ENCODE assay signal across 21 cellular contexts in the genomic region with DNA sequence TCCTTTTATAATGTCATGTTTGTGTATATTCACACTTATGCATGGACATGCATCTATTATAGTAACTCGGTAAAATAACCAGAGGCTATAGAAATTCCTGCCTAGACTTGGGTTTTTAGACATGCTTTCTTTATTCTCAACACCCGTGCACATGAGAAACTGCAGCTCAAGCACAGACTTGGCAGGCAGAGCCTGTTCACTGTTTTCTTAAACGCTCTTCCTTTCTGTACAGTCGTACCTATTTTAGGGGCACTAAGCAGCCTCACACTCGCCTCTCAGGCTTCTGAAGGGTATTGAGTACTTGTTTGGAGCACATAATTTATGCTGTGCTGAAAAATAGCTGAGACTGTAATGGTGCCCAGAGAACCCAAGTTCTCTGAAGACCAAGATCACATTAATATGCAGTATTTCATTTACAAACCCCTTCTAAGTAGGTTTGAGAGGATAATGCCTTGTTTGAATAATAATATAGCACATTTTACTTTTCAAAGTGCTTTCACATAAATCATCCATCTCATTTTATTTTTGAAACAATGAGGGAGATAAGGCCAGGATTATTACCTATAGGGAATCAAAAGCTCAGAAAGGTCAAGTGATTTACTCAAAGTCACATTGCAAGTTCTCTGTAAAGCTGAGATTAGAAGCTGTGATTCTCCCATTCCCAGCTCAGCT.
DNase-seq lines count a peak whose midpoint lies in the region; ATAC-seq, FAIRE-seq and TF ChIP-seq lines count a peak whose summit lies in the region.
"Had no signal": no experiment of that assay in that cellular context is flagged by ENCODE, and none has a peak within 500 bp of the region (broad histone marks: within the 10 kb centered on the region; RNA-seq: fewer than 3 reads in every experiment).

No MANE protein-coding gene starts in this region.

- FAIRE-seq in keratinocyte (lab: Jason Lieb, UNC), result no peak
- FAIRE-seq: GM12892 had no signal

- POLR2A ChIA-PET in GM10248 (lab: Yijun Ruan, JAX), result no interaction called here

- H3K4me3 ChIP-seq in left ventricle myocardium inferior (no peak overlapping the region), keratinocyte (ENCODE audit: control insufficient read depth in 2 of 3, extremely low read depth in 1 of 3, insufficient read depth in 2 of 3, low read depth in 1 of 3, low read length in 3 of 3) (no peak overlapping the region), thyroid gland (replicated peaks in 1 of 3) (no peak overlapping the region)
- H3K4me3 ChIP-seq: MG63, Peyer's patch, SJCRH30 had no signal

- H2AFZ ChIP-seq in keratinocyte (ENCODE audit: control insufficient read depth, low read length), result peak overlapping the region; percentile 64

- H3K27ac ChIP-seq in left ventricle myocardium inferior (replicated peaks) (no peak overlapping the region), keratinocyte (ENCODE audit: control insufficient read depth, insufficient read depth, low read length) (no peak overlapping the region), thyroid gland (no peak overlapping the region)
- H3K27ac ChIP-seq: Peyer's patch, SJCRH30 had no signal

- no peak overlapping the region for H3K4me2 ChIP-seq in keratinocyte (ENCODE audit: control insufficient read depth, extremely low read depth, insufficient read depth, low read depth, low read length)

- no peaks in the 10 kb centered on the region for H4K20me1 ChIP-seq in keratinocyte (ENCODE audit: control insufficient read depth, extremely low read depth, insufficient read depth, low read length)

- H3K9me1 ChIP-seq in keratinocyte (ENCODE audit: control insufficient read depth, extremely low read depth, insufficient read depth, low read length), result no peaks in the 10 kb centered on the region

- no peaks in the 10 kb centered on the region for H3K79me2 ChIP-seq in keratinocyte (ENCODE audit: control insufficient read depth, insufficient read depth, low read length)

- H3K36me3 ChIP-seq in left ventricle myocardium inferior (no peaks in the 10 kb centered on the region), keratinocyte (ENCODE audit: control insufficient read depth in 2 of 2, extremely low read depth in 1 of 2, insufficient read depth in 2 of 2, low read length in 2 of 2) (no peaks in the 10 kb centered on the region), thyroid gland (no peaks in the 10 kb centered on the region)
- H3K36me3 ChIP-seq: MG63, Peyer's patch, SJCRH30 had no signal

- intact Hi-C loops in left ventricle myocardium superior (cut with micrococcal nuclease), result no loop called here
- intact Hi-C loops in left ventricle myocardium inferior (cut with micrococcal nuclease), result no loop called here
- intact Hi-C loops in thyroid gland (cut with DNase I), result no loop called here

- DNase-seq in left ventricle myocardium superior, result no peak
- DNase-seq in left ventricle myocardium inferior, result no peak
- DNase-seq in astrocyte of the hippocampus (ENCODE audit: low read depth, low spot score), result peak; percentile 16
- no peak for DNase-seq in keratinocyte (ENCODE audit: low read depth, low spot score)
- peak; percentile 38 to 53 for DNase-seq in thyroid gland
- no peak for DNase-seq in GM10248 (ENCODE audit: extremely low spot score)
- DNase-seq: CD4-positive, CD25-positive, alpha-beta regulatory T cell; DMS79; GOT3; Kasumi-1; MG63; NCI-H1048; NCI-H1417 treated with DMSO at 0.1 percent for 48 hours; NCI-H1930; NCI-H2171; NCI-H524 treated with DMSO at 0.1 percent for 48 hours; Peyer's patch; SJCRH30 had no signal

- TF ChIP-seq CTCF in left ventricle myocardium inferior (IDR thresholded peaks at IDR 0.05; ENCODE audit: borderline replicate concordance) (no peak), keratinocyte (optimal IDR thresholded peaks at IDR 0.05 in 1 of 3, IDR thresholded peaks at IDR 0.05 in 1 of 3, conservative IDR thresholded peaks at IDR 0.05 in 1 of 3; ENCODE audit: extremely low read depth in 1 of 3, insufficient read depth in 2 of 3, low read length in 3 of 3) (no peak), thyroid gland (IDR thresholded peaks at IDR 0.05) (no peak), GM10248 (IDR thresholded peaks at IDR 0.05; ENCODE audit: control extremely low read depth, extremely low read depth, low read depth, missing control alignments) (no peak)

- peaks cover 22% of the 10 kb centered on the region for H3K4me1 ChIP-seq in left ventricle myocardium inferior
- no peaks in the 10 kb centered on the region for H3K4me1 ChIP-seq in keratinocyte (ENCODE audit: control insufficient read depth, extremely low read depth, insufficient read depth, low read length)
- H3K4me1 ChIP-seq in thyroid gland, result peaks cover 0 to 4% of the 10 kb centered on the region in 2 donors
- H3K4me1 ChIP-seq: Peyer's patch had no signal

- 21 to 27% methylated on average over 5 of the region's 5 CpGs for WGBS in thyroid gland, 2 donors

- no peak overlapping the region for H3K9ac ChIP-seq in keratinocyte (ENCODE audit: control insufficient read depth, extremely low read depth, insufficient read depth, low read length)

- TF ChIP-seq POLR2A in thyroid gland (IDR thresholded peaks at IDR 0.05), result no peak

- ATAC-seq in left ventricle myocardium superior (peak; percentile 45), SK-N-SH treated with all-trans-retinoic acid at 6 μM for 48 hours (no peak), GM18861 (IDR thresholded peaks at IDR 0.05; ENCODE audit: unreplicated experiment) (no peak)

- dilution Hi-C loops in keratinocyte (cut with MboI; ENCODE audit: extremely low pct_ligation_motif_present, low sequenced_read_pairs), result no loop called here

- CTCF ChIA-PET in GM10248 (lab: Yijun Ruan, JAX), result no interaction called here

- H3K9me3 ChIP-seq in left ventricle myocardium inferior (replicated peaks) (no peaks in the 10 kb centered on the region), keratinocyte (ENCODE audit: control insufficient read depth, low read depth, low read length) (no peaks in the 10 kb centered on the region), thyroid gland (no peaks in the 10 kb centered on the region)
- H3K9me3 ChIP-seq: MG63, Peyer's patch, SJCRH30 had no signal

- H3K27me3 ChIP-seq in left ventricle myocardium inferior (ENCODE audit: low read depth) (no peaks in the 10 kb centered on the region), keratinocyte (ENCODE audit: control insufficient read depth, extremely low read depth, insufficient read depth, low read length) (no peaks in the 10 kb centered on the region), thyroid gland (no peaks in the 10 kb centered on the region)
- H3K27me3 ChIP-seq: MG63, Peyer's patch, SJCRH30 had no signal

TF ChIP-seq in SK-N-SH treated with all-trans-retinoic acid at 6 μM for 48 hours, 23 proteins besides CTCF, POLR2A, EP300 and RAD21:
- TF ChIP-seq, protein P1, sequence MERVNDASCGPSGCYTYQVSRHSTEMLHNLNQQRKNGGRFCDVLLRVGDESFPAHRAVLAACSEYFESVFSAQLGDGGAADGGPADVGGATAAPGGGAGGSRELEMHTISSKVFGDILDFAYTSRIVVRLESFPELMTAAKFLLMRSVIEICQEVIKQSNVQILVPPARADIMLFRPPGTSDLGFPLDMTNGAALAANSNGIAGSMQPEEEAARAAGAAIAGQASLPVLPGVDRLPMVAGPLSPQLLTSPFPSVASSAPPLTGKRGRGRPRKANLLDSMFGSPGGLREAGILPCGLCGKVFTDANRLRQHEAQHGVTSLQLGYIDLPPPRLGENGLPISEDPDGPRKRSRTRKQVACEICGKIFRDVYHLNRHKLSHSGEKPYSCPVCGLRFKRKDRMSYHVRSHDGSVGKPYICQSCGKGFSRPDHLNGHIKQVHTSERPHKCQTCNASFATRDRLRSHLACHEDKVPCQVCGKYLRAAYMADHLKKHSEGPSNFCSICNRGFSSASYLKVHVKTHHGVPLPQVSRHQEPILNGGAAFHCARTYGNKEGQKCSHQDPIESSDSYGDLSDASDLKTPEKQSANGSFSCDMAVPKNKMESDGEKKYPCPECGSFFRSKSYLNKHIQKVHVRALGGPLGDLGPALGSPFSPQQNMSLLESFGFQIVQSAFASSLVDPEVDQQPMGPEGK (CRISPR knock-in tag; IDR thresholded peaks at IDR 0.05; ENCODE audit: borderline replicate concordance), result no peak
- TF ChIP-seq ZFP30 (CRISPR knock-in tag; IDR thresholded peaks at IDR 0.05) (no peak), ISL1 (CRISPR knock-in tag; IDR thresholded peaks at IDR 0.05) (no peak), SNAI2 (CRISPR knock-in tag; IDR thresholded peaks at IDR 0.05) (no peak), PPARA (CRISPR knock-in tag; IDR thresholded peaks at IDR 0.05; ENCODE audit: borderline replicate concordance) (no peak), ZFP3 (CRISPR knock-in tag; IDR thresholded peaks at IDR 0.05) (no peak)
- TF ChIP-seq, protein P2, sequence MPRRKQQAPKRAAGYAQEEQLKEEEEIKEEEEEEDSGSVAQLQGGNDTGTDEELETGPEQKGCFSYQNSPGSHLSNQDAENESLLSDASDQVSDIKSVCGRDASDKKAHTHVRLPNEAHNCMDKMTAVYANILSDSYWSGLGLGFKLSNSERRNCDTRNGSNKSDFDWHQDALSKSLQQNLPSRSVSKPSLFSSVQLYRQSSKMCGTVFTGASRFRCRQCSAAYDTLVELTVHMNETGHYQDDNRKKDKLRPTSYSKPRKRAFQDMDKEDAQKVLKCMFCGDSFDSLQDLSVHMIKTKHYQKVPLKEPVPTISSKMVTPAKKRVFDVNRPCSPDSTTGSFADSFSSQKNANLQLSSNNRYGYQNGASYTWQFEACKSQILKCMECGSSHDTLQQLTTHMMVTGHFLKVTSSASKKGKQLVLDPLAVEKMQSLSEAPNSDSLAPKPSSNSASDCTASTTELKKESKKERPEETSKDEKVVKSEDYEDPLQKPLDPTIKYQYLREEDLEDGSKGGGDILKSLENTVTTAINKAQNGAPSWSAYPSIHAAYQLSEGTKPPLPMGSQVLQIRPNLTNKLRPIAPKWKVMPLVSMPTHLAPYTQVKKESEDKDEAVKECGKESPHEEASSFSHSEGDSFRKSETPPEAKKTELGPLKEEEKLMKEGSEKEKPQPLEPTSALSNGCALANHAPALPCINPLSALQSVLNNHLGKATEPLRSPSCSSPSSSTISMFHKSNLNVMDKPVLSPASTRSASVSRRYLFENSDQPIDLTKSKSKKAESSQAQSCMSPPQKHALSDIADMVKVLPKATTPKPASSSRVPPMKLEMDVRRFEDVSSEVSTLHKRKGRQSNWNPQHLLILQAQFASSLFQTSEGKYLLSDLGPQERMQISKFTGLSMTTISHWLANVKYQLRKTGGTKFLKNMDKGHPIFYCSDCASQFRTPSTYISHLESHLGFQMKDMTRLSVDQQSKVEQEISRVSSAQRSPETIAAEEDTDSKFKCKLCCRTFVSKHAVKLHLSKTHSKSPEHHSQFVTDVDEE (CRISPR knock-in tag; IDR thresholded peaks at IDR 0.05), result no peak
TF ChIP-seq in SK-N-SH treated with all-trans-retinoic acid at 6 μM for 48 hours: peak in this region for 0.

Comparison
In these comparisons a context has a peak if more than half of its experiments do, and no peak if none do; other contexts are left out.
1. DNase-seq: peak in astrocyte of the hippocampus (single experiment) and thyroid gland (2 of 2); none in left ventricle myocardium superior (single experiment), left ventricle myocardium inferior (single experiment), keratinocyte (single experiment) and GM10248 (single experiment).